In genomic region chr10:13758302-13758701, GRCh38 we compare ENCODE assay signal across 9 cellular contexts.
DNase-seq lines count a peak whose midpoint lies in the region; ATAC-seq, FAIRE-seq and TF ChIP-seq lines count a peak whose summit lies in the region.
"Had no signal": no experiment of that assay in that cellular context is flagged by ENCODE, and none has a peak within 500 bp of the region (broad histone marks: within the 10 kb centered on the region; RNA-seq: fewer than 3 reads in every experiment).

No MANE protein-coding gene starts in this region.

- H2BK5ac ChIP-seq in H1 (ENCODE audit: low read depth, low read length), result no peak overlapping the region

- no peak for TF ChIP-seq EP300 in H1 (IDR thresholded peaks at IDR 0.05; ENCODE audit: borderline replicate concordance in 1 of 2, low read depth in 2 of 2, low read length in 2 of 2)

- peak overlapping the region; percentile 70 for H3K27ac Mint-ChIP-seq in neural progenitor cell
- no peak overlapping the region for H3K27ac Mint-ChIP-seq in CD4-positive, alpha-beta T cell

- no peak overlapping the region for H4K91ac ChIP-seq in H1 (replicated peaks; ENCODE audit: insufficient read length, low read length)

- no peak overlapping the region for H2BK20ac ChIP-seq in H1 (ENCODE audit: low read length)

- H3K4me1 ChIP-seq in H1 (replicated peaks in 1 of 4; ENCODE audit: control insufficient read depth in 3 of 4, insufficient read depth in 4 of 4, low read length in 3 of 4) (peaks cover 3 to 19% (median 14%) of the 10 kb centered on the region in 4 experiments), neural progenitor cell (peaks cover 34% of the 10 kb centered on the region)

- no peaks in the 10 kb centered on the region for H3K27me3 Mint-ChIP-seq in neural progenitor cell (ENCODE audit: insufficient read depth, low read depth)
- no peaks in the 10 kb centered on the region for H3K27me3 Mint-ChIP-seq in CD4-positive, alpha-beta T cell

- H3K9ac ChIP-seq in H1 (replicated peaks in 1 of 4; ENCODE audit: extremely low read depth in 1 of 4, low read depth in 3 of 4, low read length in 3 of 4) (no peak overlapping the region), neural progenitor cell (no peak overlapping the region)

- DNase-seq in GDM1 (lab: John Stamatoyannopoulos, UW) (peak; percentile 63), MG63 (peak; percentile 21), H1 (ENCODE audit: low read depth in 1 of 2, low spot score in 2 of 2) (no peak), neural progenitor cell (ENCODE audit: low spot score) (peak; percentile 37), 8988T (no peak), H7 (no peak)
- DNase-seq in CD4-positive, alpha-beta T cell, result no peak
- DNase-seq: T-helper 2 cell had no signal

- no peak for TF ChIP-seq POLR2A in H1 (IDR thresholded peaks at IDR 0.05; ENCODE audit: control extremely low read depth in 1 of 2, low read depth in 2 of 2, low read length in 2 of 2)

- H3K27me3 ChIP-seq in MG63, result no peaks in the 10 kb centered on the region
- no peaks in the 10 kb centered on the region for H3K27me3 ChIP-seq in H1 (replicated peaks in 1 of 4; ENCODE audit: control insufficient read depth in 3 of 4, extremely low read depth in 1 of 4, insufficient read depth in 3 of 4, low read length in 3 of 4)
- no peaks in the 10 kb centered on the region for H3K27me3 ChIP-seq in neural progenitor cell
- H3K27me3 ChIP-seq in CD4-positive, alpha-beta T cell (ENCODE audit: control insufficient read depth, insufficient read depth, low read length), result no peaks in the 10 kb centered on the region
- no peaks in the 10 kb centered on the region for H3K27me3 ChIP-seq in H7 (ENCODE audit: control insufficient read depth, insufficient read depth, low read length)

- H3K36me3 Mint-ChIP-seq in neural progenitor cell, result peaks cover 2% of the 10 kb centered on the region
- no peaks in the 10 kb centered on the region for H3K36me3 Mint-ChIP-seq in CD4-positive, alpha-beta T cell (ENCODE audit: low read depth)

- H3K79me2 ChIP-seq in H1 (ENCODE audit: control insufficient read depth in 1 of 2, insufficient read depth in 2 of 2, low read length in 2 of 2) (no peaks in the 10 kb centered on the region), neural progenitor cell (ENCODE audit: low read depth) (no peaks in the 10 kb centered on the region)

- H2BK12ac ChIP-seq in H1 (ENCODE audit: low read depth, low read length), result no peak overlapping the region

- 86% methylated on average over 2 of the region's 2 CpGs; no CpG with 5 or more reads in 1 of the 2 experiments for WGBS in H1 (ENCODE audit: extremely low coverage in 1 of 2, insufficient coverage in 1 of 2, insufficient read length in 1 of 2, insufficient replicate concordance in 2 of 2, low coverage in 1 of 2, low lambda C conversion rate in 2 of 2, missing lambda C conversion rate in 1 of 2), 2 experiments

- ATAC-seq in GM18873 (IDR thresholded peaks at IDR 0.05; ENCODE audit: low FRiP score, unreplicated experiment), result no peak
- no peak for ATAC-seq in CD4-positive, alpha-beta T cell (ENCODE audit: poor library complexity)

- H3K36me3 ChIP-seq in MG63 (no peaks in the 10 kb centered on the region), H1 (ENCODE audit: control insufficient read depth in 2 of 4, insufficient read depth in 4 of 4, low read length in 3 of 4) (no peaks in the 10 kb centered on the region), neural progenitor cell (no peaks in the 10 kb centered on the region), H7 (replicated peaks; ENCODE audit: control insufficient read depth, insufficient read depth, low read length) (no peaks in the 10 kb centered on the region)

- H3K4me1 Mint-ChIP-seq in neural progenitor cell, result peaks cover 18% of the 10 kb centered on the region
- H3K4me1 Mint-ChIP-seq in CD4-positive, alpha-beta T cell (ENCODE audit: low read depth), result peaks cover 12% of the 10 kb centered on the region

- H2BK15ac ChIP-seq in H1 (ENCODE audit: low read length), result no peak overlapping the region

- CTCF ChIA-PET in H1 (lab: Charles Lee; ENCODE audit: partially characterized antibody), result no interaction called here
- CTCF ChIA-PET in CD4-positive, alpha-beta T cell (lab: Charles Lee), result no interaction called here

- no peak overlapping the region for H3K4me3 Mint-ChIP-seq in neural progenitor cell
- H3K4me3 Mint-ChIP-seq in CD4-positive, alpha-beta T cell, result no peak overlapping the region

- no peak overlapping the region for H4K8ac ChIP-seq in H1 (ENCODE audit: extremely low read depth, insufficient read depth, low read length)

- H3K9me3 Mint-ChIP-seq in neural progenitor cell, result no peaks in the 10 kb centered on the region
- no peaks in the 10 kb centered on the region for H3K9me3 Mint-ChIP-seq in CD4-positive, alpha-beta T cell

- H3K23ac ChIP-seq in H1 (ENCODE audit: insufficient read length), result no peak overlapping the region

- H3K18ac ChIP-seq in H1 (ENCODE audit: extremely low read depth, low read length), result no peak overlapping the region; the same call in 1 of the 2 replicates

- H3K9me3 ChIP-seq in MG63, result no peaks in the 10 kb centered on the region
- H3K9me3 ChIP-seq in H1 (ENCODE audit: insufficient read depth in 2 of 2, low read depth in 1 of 2, low read length in 1 of 2), result no peaks in the 10 kb centered on the region
- H3K9me3 ChIP-seq in neural progenitor cell (ENCODE audit: low read depth), result no peaks in the 10 kb centered on the region
- H3K9me3 ChIP-seq in CD4-positive, alpha-beta T cell (ENCODE audit: control insufficient read depth, low read length), result no peaks in the 10 kb centered on the region

- no peak overlapping the region for H3K56ac ChIP-seq in H1 (replicated peaks; ENCODE audit: insufficient read length, low read depth, low read length)

- no peak for TF ChIP-seq RAD21 in H1 (IDR thresholded peaks at IDR 0.05 in 1 of 2, conservative IDR thresholded peaks at IDR 0.05 in 1 of 2; ENCODE audit: low read depth in 2 of 2, low read length in 2 of 2)

- H3F3A ChIP-seq in neural progenitor cell (ENCODE audit: low read depth), result peaks cover 30% of the 10 kb centered on the region

- H3K4ac ChIP-seq in H1 (replicated peaks; ENCODE audit: insufficient read length, low read depth, low read length), result no peak overlapping the region

- H2AFZ ChIP-seq in H1 (ENCODE audit: low read length) (no peak overlapping the region), neural progenitor cell (replicated peaks) (no peak overlapping the region)

- H3K23me2 ChIP-seq in H1 (ENCODE audit: low read depth, low read length), result no peaks in the 10 kb centered on the region

- no peak for TF ChIP-seq CTCF in H1 (IDR thresholded peaks at IDR 0.05; ENCODE audit: control extremely low read depth in 1 of 3, insufficient read depth in 1 of 3, low read depth in 1 of 3, low read length in 3 of 3)
- TF ChIP-seq CTCF in neural progenitor cell (IDR thresholded peaks at IDR 0.05), result no peak
- no peak for TF ChIP-seq CTCF in CD4-positive, alpha-beta T cell (IDR thresholded peaks at IDR 0.05)

- H4K20me1 ChIP-seq in H1 (replicated peaks in 1 of 2; ENCODE audit: control insufficient read depth in 1 of 2, insufficient read depth in 2 of 2, low read length in 2 of 2) (no peaks in the 10 kb centered on the region), neural progenitor cell (ENCODE audit: low read depth) (peaks cover 5% of the 10 kb centered on the region)

- H3K4me2 ChIP-seq in H1 (ENCODE audit: insufficient read depth in 1 of 2, low read depth in 2 of 2, low read length in 2 of 2), result peak overlapping the region in 1 of 2 experiments; percentile 48; a peak in 1 of 4 replicates
- peak overlapping the region; percentile 48 for H3K4me2 ChIP-seq in neural progenitor cell

- H2BK120ac ChIP-seq in H1 (replicated peaks; ENCODE audit: low read depth, low read length), result no peak overlapping the region

- H3K27ac ChIP-seq in H1 (ENCODE audit: low read depth, low read length) (peak overlapping the region; percentile 50; the same call in 1 of the 2 replicates), neural progenitor cell (peak overlapping the region; percentile 84)
- no peak overlapping the region for H3K27ac ChIP-seq in CD4-positive, alpha-beta T cell (ENCODE audit: low read depth, low read length)

- H3K4me3 ChIP-seq in MG63 (no peak overlapping the region), H1 (ENCODE audit: extremely low read depth in 1 of 4, insufficient read depth in 2 of 4, low read depth in 3 of 4, low read length in 4 of 4) (no peak overlapping the region), neural progenitor cell (no peak overlapping the region), H7 (ENCODE audit: insufficient read depth, low read depth, low read length) (no peak overlapping the region)

- intact Hi-C loops in CD4-positive, alpha-beta T cell (cut with DNase I, micrococcal nuclease), result no loop called here

- H3K14ac ChIP-seq in H1 (ENCODE audit: insufficient read length), result no peak overlapping the region

- peak overlapping the region; percentile 41 for H4K5ac ChIP-seq in H1 (ENCODE audit: insufficient read length, low read depth, low read length)

- POLR2A ChIA-PET in H1 (lab: Charles Lee; ENCODE audit: partially characterized antibody), result interaction anchor here (1.1 kb wide), 1 partner anchor 117 kb away, joined by 3 read pairs; no protein-coding TSS in a partner anchor
- POLR2A ChIA-PET in CD4-positive, alpha-beta T cell (lab: Charles Lee), result no interaction called here

- no peak overlapping the region for H2AK5ac ChIP-seq in H1 (ENCODE audit: low read depth, low read length)

- no peaks in the 10 kb centered on the region for H3K79me1 ChIP-seq in H1 (ENCODE audit: low read depth, low read length)

- FAIRE-seq in H1 (lab: Jason Lieb, UNC), result no peak

TF ChIP-seq in H1, 55 proteins besides CTCF, POLR2A, EP300 and RAD21:
- no peak for TF ChIP-seq KDM1A (IDR thresholded peaks at IDR 0.05; ENCODE audit: borderline replicate concordance, low read length)
- 0 out of 2 replicates have a peak, but pooled peaks have one; percentile 25 for TF ChIP-seq TAF1 (IDR thresholded peaks at IDR 0.05; ENCODE audit: low read depth, low read length)
- TF ChIP-seq BCL11A (IDR thresholded peaks at IDR 0.05; ENCODE audit: low read depth in 2 of 2, low read length in 2 of 2), result no peak
- no peak for TF ChIP-seq CEBPB (IDR thresholded peaks at IDR 0.05; ENCODE audit: low read depth, low read length)
- no peak for TF ChIP-seq PHF8 (conservative IDR thresholded peaks at IDR 0.05; ENCODE audit: low read depth, low read length)
- no peak for TF ChIP-seq TEAD4 (IDR thresholded peaks at IDR 0.05; ENCODE audit: low read depth, low read length)
- TF ChIP-seq HDAC6 (IDR thresholded peaks at IDR 0.05; ENCODE audit: low read depth, low read length), result no peak
TF ChIP-seq in H1: peak in this region for 1.

Comparison
In these comparisons a context has a peak if more than half of its experiments do, and no peak if none do; other contexts are left out.
1. DNase-seq: peak in GDM1 (single experiment), MG63 (single experiment) and neural progenitor cell (single experiment); none in H1 (0 of 2), 8988T (single experiment), CD4-positive, alpha-beta T cell (0 of 10) and H7 (single experiment).